ENCODE assay signal across 8 cellular contexts in genomic region chrX:54496517-54496852, GRCh38. TPM values are rescaled to one million over a fixed set of nuclear protein-coding genes. Genes with fewer than 3 reads are reported as not detected.
DNase-seq lines count a peak whose midpoint lies in the region; ATAC-seq and TF ChIP-seq lines count a peak whose summit lies in the region.

No MANE protein-coding gene starts in this region.

- H3K27me3 Mint-ChIP-seq in brain, result no peaks in the 10 kb centered on the region

- TF ChIP-seq CTCF in cardiac muscle cell (IDR thresholded peaks at IDR 0.05; ENCODE audit: low read depth, low read length) (no peak), brain (conservative IDR thresholded peaks at IDR 0.05) (no peak)

- no peaks in the 10 kb centered on the region for H3K36me3 ChIP-seq in cardiac muscle cell
- H3K36me3 ChIP-seq in mesodermal cell (ENCODE audit: control insufficient read depth, insufficient read depth, low read length), result no peaks in the 10 kb centered on the region
- H3K36me3 ChIP-seq in urinary bladder (ENCODE audit: insufficient read depth), result no peaks in the 10 kb centered on the region

- peaks cover 6% of the 10 kb centered on the region for H3K36me3 Mint-ChIP-seq in brain

- ATAC-seq in Right ventricle myocardium superior (ENCODE audit: poor library complexity), result no peak

- H3K4me1 Mint-ChIP-seq in brain, result peaks cover 51% of the 10 kb centered on the region

- H3K4me3 Mint-ChIP-seq in brain, result peak overlapping the region; percentile 83 to 88 (median 84)

- H3K27me3 ChIP-seq in cardiac muscle cell, result no peaks in the 10 kb centered on the region

- no peak for DNase-seq in cardiac muscle cell (ENCODE audit: low read depth in 1 of 2, low spot score in 1 of 2)
- no peak for DNase-seq in Right ventricle myocardium superior
- DNase-seq in medulla oblongata (ENCODE audit: extremely low spot score), result no peak
- no peak for DNase-seq in effector CD8-positive, alpha-beta T cell (lab: John Stamatoyannopoulos, UW)
- no peak for DNase-seq in iPS-NIHi7 (ENCODE audit: extremely low spot score)

- no peaks in the 10 kb centered on the region for H3K9me3 ChIP-seq in cardiac muscle cell (ENCODE audit: low read depth)
- H3K9me3 ChIP-seq in mesodermal cell (ENCODE audit: control insufficient read depth, low read length), result no peaks in the 10 kb centered on the region

- H3K9me3 Mint-ChIP-seq in brain, result peaks cover 0 to 31% (median 1%) of the 10 kb centered on the region in 5 experiments

- H3K27ac ChIP-seq in cardiac muscle cell (peak overlapping the region; percentile 86), mesodermal cell (ENCODE audit: low read depth, low read length, severe bottlenecking) (peak overlapping the region; percentile 23), urinary bladder (ENCODE audit: low read depth) (no peak overlapping the region)

- peak overlapping the region; percentile 78 to 95 (median 93) for H3K27ac Mint-ChIP-seq in brain

- peak overlapping the region; percentile 76 for H3K4me3 ChIP-seq in cardiac muscle cell
- H3K4me3 ChIP-seq in mesodermal cell (ENCODE audit: extremely low read depth, insufficient read depth, low read length, poor library complexity, severe bottlenecking), result peak overlapping the region; percentile 59
- peak overlapping the region; percentile 80 for H3K4me3 ChIP-seq in urinary bladder (ENCODE audit: low read depth, low read length)

- WGBS in mesodermal cell (ENCODE audit: insufficient coverage in 2 of 2), 2 experiments, result 65% methylated on average over 5 of the region's 5 CpGs; no CpG with 5 or more reads in 1 of the 2 experiments
- WGBS in urinary bladder, result 20% methylated on average over 5 of the region's 5 CpGs

- intact Hi-C loops in Right ventricle myocardium superior (cut with DNase I), result no loop called here

- H3K4me1 ChIP-seq in cardiac muscle cell (ENCODE audit: low read depth) (peaks cover 6% of the 10 kb centered on the region), mesodermal cell (ENCODE audit: control insufficient read depth, insufficient read depth, low read length, poor library complexity, severe bottlenecking) (peaks cover 21% of the 10 kb centered on the region), urinary bladder (ENCODE audit: insufficient read depth) (no peaks in the 10 kb centered on the region)

RNA-seq across cellular contexts. Expression of gene FGD1, which starts 0.5 kb away (rescaled TPM):
- total RNA-seq in cardiac muscle cell (18.7 and 28.8 TPM in 2 replicates), Right ventricle myocardium superior (7.5 TPM), urinary bladder (5.7 TPM)
- polyA plus RNA-seq in cardiac muscle cell (29.9 and 30.0 TPM in 2 replicates), brain (ENCODE audit: insufficient read depth, low read depth, low replicate concordance) (17.4 TPM), urinary bladder (6.4 TPM)
- polyA plus RNA-seq in mesodermal cell (2013, experiment 1 of 2), result 23.4 TPM
- 20.3 TPM for polyA plus RNA-seq in mesodermal cell (2013, experiment 2 of 2)

RNA-seq across cellular contexts. Expression of gene GNL3L, which starts 33.5 kb away (rescaled TPM):
- total RNA-seq in cardiac muscle cell (26.7 and 27.8 TPM in 2 replicates), Right ventricle myocardium superior (25.5 TPM), urinary bladder (21.9 TPM)
- polyA plus RNA-seq in cardiac muscle cell (7.9 and 8.4 TPM in 2 replicates), brain (ENCODE audit: insufficient read depth, low read depth, low replicate concordance) (10.2 TPM), urinary bladder (5.9 TPM)
- 16.9 TPM for polyA plus RNA-seq in mesodermal cell (2013, experiment 1 of 2)
- polyA plus RNA-seq in mesodermal cell (2013, experiment 2 of 2), result 14.7 TPM

RNA-seq across cellular contexts. Expression of gene TSR2, which starts 56.3 kb away (rescaled TPM):
- total RNA-seq in cardiac muscle cell (30.0 and 33.6 TPM in 2 replicates), Right ventricle myocardium superior (39.1 TPM), urinary bladder (11.7 TPM)
- polyA plus RNA-seq in cardiac muscle cell (68.9 and 91.5 TPM in 2 replicates), brain (ENCODE audit: insufficient read depth, low read depth, low replicate concordance) (98.8 TPM), urinary bladder (48.2 TPM)
- 19.1 TPM for polyA plus RNA-seq in mesodermal cell (2013, experiment 1 of 2)
- polyA plus RNA-seq in mesodermal cell (2013, experiment 2 of 2), result 19.8 TPM
